ENCODE assay signal across 20 cellular contexts in genomic region chrX:71632923-71633657, GRCh38. TPM values are rescaled to one million over a fixed set of nuclear protein-coding genes. Genes with fewer than 3 reads are reported as not detected.
DNase-seq lines count a peak whose midpoint lies in the region; ATAC-seq, FAIRE-seq and TF ChIP-seq lines count a peak whose summit lies in the region.
"Had no signal": no experiment of that assay in that cellular context is flagged by ENCODE, and none has a peak within 500 bp of the region (broad histone marks: within the 10 kb centered on the region; RNA-seq: fewer than 3 reads in every experiment).

No MANE protein-coding gene starts in this region.

- ATAC-seq in HG03460 (IDR thresholded peaks at IDR 0.05; ENCODE audit: unreplicated experiment) (peak; percentile 45), GM12878 (peak; percentile 57)

- BruUV-seq in GM12878 (replicated peaks; lab: Mats Ljungman, UMichigan), result no TSS peak

- TF ChIP-seq POLR2A in GM12878 (IDR thresholded peaks at IDR 0.05; ENCODE audit: low read depth, low read length), result no peak

- H3K9ac ChIP-seq in GM12878 (ENCODE audit: control insufficient read depth, insufficient read depth, low read length), result no peak overlapping the region
- no peak overlapping the region for H3K9ac ChIP-seq in smooth muscle cell (ENCODE audit: low read depth)

- H3F3A ChIP-seq in smooth muscle cell (ENCODE audit: low read depth), result no peaks in the 10 kb centered on the region

- SMC1A ChIA-PET in GM12878 (lab: Charles Lee; ENCODE audit: uncharacterized antibody, unreplicated experiment), result interaction anchor here (1.0 to 8.9 kb wide), 3 partner anchors 12 to 69 kb away, joined by 3 to 119 read pairs (median 4); partner anchors contain the start of gene CXCR3

- RAD21 ChIA-PET in GM12878 (lab: Charles Lee; ENCODE audit: unreplicated experiment), result interaction anchor here (0.8 to 4.8 kb wide), 4 partner anchors 10 to 18 kb away, joined by 3 to 24 read pairs (median 6); partner anchors contain the start of gene CXCR3

- no peaks in the 10 kb centered on the region for H4K20me1 ChIP-seq in GM12878 (ENCODE audit: control insufficient read depth, insufficient read depth)
- no peaks in the 10 kb centered on the region for H4K20me1 ChIP-seq in smooth muscle cell (ENCODE audit: low read depth)

- H2AFZ ChIP-seq in GM12878 (ENCODE audit: control insufficient read depth, low read depth, low read length), result no peak overlapping the region; the same call in 1 of the 2 replicates
- H2AFZ ChIP-seq in smooth muscle cell (ENCODE audit: low read depth), result no peak overlapping the region

- CTCF ChIA-PET in GM12878 (lab: Yijun Ruan, JAX), result interaction anchor here (0.9 to 1.7 kb wide), 4 partner anchors 11 to 17 kb away, joined by 3 to 5 read pairs (median 4); partner anchors contain the start of gene CXCR3

- H3K4me1 ChIP-seq in GM12878 (ENCODE audit: control insufficient read depth, insufficient read depth, low read length), result peaks cover 34% of the 10 kb centered on the region
- no peaks in the 10 kb centered on the region for H3K4me1 ChIP-seq in tibial artery
- H3K4me1 ChIP-seq in smooth muscle cell (ENCODE audit: low read depth), result no peaks in the 10 kb centered on the region
- H3K4me1 ChIP-seq: prostate gland had no signal

- no peaks in the 10 kb centered on the region for H3K4me1 Mint-ChIP-seq in progenitor cell of endocrine pancreas (ENCODE audit: low read depth)

- H3K27me3 Mint-ChIP-seq in progenitor cell of endocrine pancreas, result no peaks in the 10 kb centered on the region

- DNase-seq in NCI-H748 (lab: John Stamatoyannopoulos, UW; ENCODE audit: unreplicated experiment) (peak; percentile 21), NCI-H748 treated with DMSO at 0.1 percent for 48 hours (lab: John Stamatoyannopoulos, UW) (no peak), GM12878 (ENCODE audit: low read depth, low spot score) (no peak), progenitor cell of endocrine pancreas (ENCODE audit: low spot score, unreplicated experiment) (no peak), tibial artery (no peak), HPDE6-E6E7 (ENCODE audit: extremely low spot score) (no peak), smooth muscle cell (lab: John Stamatoyannopoulos, UW; ENCODE audit: unreplicated experiment) (no peak)
- DNase-seq: activated CD4-positive, alpha-beta T cell treated with anti-CD3 and anti-CD28 coated beads for 48 hours; activated effector memory CD4-positive, alpha-beta T cell treated with Interleukin-2 at 50 U/mL for 16 hours; central memory CD4-positive, alpha-beta T cell; DMS 273 treated with DMSO at 0.1 percent for 48 hours; GOT3; stimulated activated CD4-positive, alpha-beta T cell treated with anti-CD3 and anti-CD28 coated beads, Interleukin-4, amount 100 ng/mL, for 4 hours; T-helper 1 cell had no signal

- no peak overlapping the region for H3K27ac Mint-ChIP-seq in progenitor cell of endocrine pancreas

- peak; percentile 41 for FAIRE-seq in GM12878 (lab: Jason Lieb, UNC)
- FAIRE-seq: A204.1 had no signal

- peaks cover 6% of the 10 kb centered on the region for H3K9me3 Mint-ChIP-seq in progenitor cell of endocrine pancreas (ENCODE audit: low read depth)

- TF ChIP-seq CTCF in GM12878 (IDR thresholded peaks at IDR 0.05 in 2 of 3, conservative IDR thresholded peaks at IDR 0.05 in 1 of 3; ENCODE audit: control insufficient read depth in 2 of 3, extremely low read depth in 1 of 3, insufficient read depth in 1 of 3, low read depth in 3 of 3, low read length in 3 of 3), result no peak
- no peak for TF ChIP-seq CTCF in progenitor cell of endocrine pancreas (IDR thresholded peaks at IDR 0.05; ENCODE audit: unreplicated experiment)
- TF ChIP-seq CTCF in tibial artery (IDR thresholded peaks at IDR 0.05), result no peak
- no peak for TF ChIP-seq CTCF in smooth muscle cell (IDR thresholded peaks at IDR 0.05; ENCODE audit: borderline replicate concordance, insufficient read depth, poor library complexity, severe bottlenecking)

- in situ Hi-C loops in GM12878 (cut with MboI), result no loop called here

- H3K36me3 ChIP-seq in GM12878 (ENCODE audit: control insufficient read depth in 2 of 2, insufficient read depth in 2 of 2, low read length in 1 of 2), result no peaks in the 10 kb centered on the region
- no peaks in the 10 kb centered on the region for H3K36me3 ChIP-seq in tibial artery
- no peaks in the 10 kb centered on the region for H3K36me3 ChIP-seq in smooth muscle cell (ENCODE audit: low read depth)
- H3K36me3 ChIP-seq: prostate gland had no signal

- H3K27me3 ChIP-seq in GM12878 (replicated peaks in 1 of 2; ENCODE audit: control insufficient read depth in 2 of 2, insufficient read depth in 2 of 2, low read length in 1 of 2) (no peaks in the 10 kb centered on the region), tibial artery (no peaks in the 10 kb centered on the region), smooth muscle cell (ENCODE audit: low read depth) (no peaks in the 10 kb centered on the region)

- no peak overlapping the region for H3K4me3 Mint-ChIP-seq in progenitor cell of endocrine pancreas (ENCODE audit: low read depth)

- WGBS in GM12878 (ENCODE audit: insufficient coverage, insufficient replicate concordance, low lambda C conversion rate, missing lambda C conversion rate), result 57% methylated on average over 10 of the region's 10 CpGs
- 77% methylated on average over 10 of the region's 10 CpGs for WGBS in smooth muscle cell (ENCODE audit: low lambda C conversion rate)

- H3K4me3 ChIP-seq in GM12878 (no peak overlapping the region), tibial artery (no peak overlapping the region), smooth muscle cell (no peak overlapping the region)
- H3K4me3 ChIP-seq: prostate gland had no signal

- H3K27ac ChIP-seq in GM12878 (ENCODE audit: control insufficient read depth, insufficient read depth) (0 out of 2 replicates have a peak overlapping the region, but pooled peaks have one; percentile 33), tibial artery (no peak overlapping the region), smooth muscle cell (ENCODE audit: low read depth) (no peak overlapping the region)
- H3K27ac ChIP-seq: prostate gland had no signal

- 0 out of 4 replicates have a peak, but pooled peaks of 1 of the 2 experiments have one; percentile 15 for TF ChIP-seq EP300 in GM12878 (IDR thresholded peaks at IDR 0.05; ENCODE audit: borderline replicate concordance in 1 of 2, control insufficient read depth in 1 of 2, low read depth in 2 of 2, low read length in 2 of 2)

- no peak for TF ChIP-seq RAD21 in GM12878 (IDR thresholded peaks at IDR 0.05; ENCODE audit: insufficient read depth, low read depth, low read length)

- H3K9me3 ChIP-seq in GM12878 (replicated peaks; ENCODE audit: control insufficient read depth, insufficient read depth, low read length) (no peaks in the 10 kb centered on the region), tibial artery (no peaks in the 10 kb centered on the region), smooth muscle cell (replicated peaks; ENCODE audit: low read depth) (no peaks in the 10 kb centered on the region)
- H3K9me3 ChIP-seq: prostate gland had no signal

- H3K4me2 ChIP-seq in GM12878 (ENCODE audit: control insufficient read depth, insufficient read depth) (no peak overlapping the region), smooth muscle cell (no peak overlapping the region)

- intact Hi-C loops in GM12878 (cut with micrococcal nuclease; ENCODE audit: unreplicated experiment) (loop anchor here (1.0 kb wide), 2 partner anchors 11 to 15 kb away; partner anchors contain the start of gene CXCR3), tibial artery (cut with DNase I; ENCODE audit: low total_unique reads) (no loop called here)

- H3K79me2 ChIP-seq in GM12878 (ENCODE audit: control insufficient read depth, insufficient read depth, low read length) (no peaks in the 10 kb centered on the region), smooth muscle cell (ENCODE audit: low read depth) (no peaks in the 10 kb centered on the region)

- POLR2A ChIA-PET in GM12878 (lab: Charles Lee), result interaction anchor here (2.5 to 3.1 kb wide), 2 partner anchors 11 to 15 kb away, joined by 10 to 17 read pairs; partner anchors contain the start of gene CXCR3

- no peaks in the 10 kb centered on the region for H3K36me3 Mint-ChIP-seq in progenitor cell of endocrine pancreas (ENCODE audit: insufficient read depth)

RNA-seq across cellular contexts. Expression of gene CXCR3, which starts 14.8 kb away (rescaled TPM):
- 7.8 and 8.0 TPM in 2 replicates for total RNA-seq in GM12878 (2013; cell fraction: nucleolus; rRNA removed)
- total RNA-seq in GM12878 (2014; rRNA removed), result 18.0 and 24.9 TPM in 2 replicates
- total RNA-seq in GM12878 (2014; rRNA removed; fragmentation: Illumina TruSeq; extraction: Trizol), result 4.5 and 6.8 TPM in 2 replicates
- 45.4 and 48.2 TPM in 2 replicates for total RNA-seq in GM12878 (2021)
- 20.9 TPM for polyA plus RNA-seq in GM12878 (2011; ENCODE audit: low read depth)
- 0.37 and 3.0 TPM in 2 replicates for polyA plus RNA-seq in GM12878 (2011; rRNA removed)
- 5.1 and 8.0 TPM in 2 replicates for polyA plus RNA-seq in GM12878 (2011; cell fraction: cytosol; rRNA removed)
- polyA plus RNA-seq in GM12878 (2011; cell fraction: nucleus; rRNA removed), result 12.0 and 20.8 TPM in 2 replicates
- 24.8 and 41.5 TPM in 2 replicates for polyA plus RNA-seq in GM12878 (2012)
- 1.7 and 11.7 TPM in 2 replicates for polyA plus RNA-seq in GM12878 (2014; fragmentation: Illumina TruSeq; extraction: Trizol)
- 1 to 10 TPM; 1.4 to 6.7 TPM for polyA plus RNA-seq in GM12878 (2014; fragmentation: Nextera tagmentation; extraction: Ambion mirVana)
- polyA plus RNA-seq in GM12878 (2014; rRNA removed), result 19.7 and 27.7 TPM in 2 replicates
- 10 to 100 TPM; 47.6 to 48.0 TPM for polyA plus RNA-seq in GM12878 (2016; fragmentation: Nextera tagmentation; extraction: Ambion mirVana)
- polyA minus RNA-seq in GM12878 (2011; rRNA and poly(A)+ RNA removed), result 3.9 and 8.1 TPM in 2 replicates
- polyA minus RNA-seq in GM12878 (2011; cell fraction: cytosol; rRNA and poly(A)+ RNA removed), result 7.7 and 10.4 TPM in 2 replicates
- polyA minus RNA-seq in GM12878 (2011; cell fraction: nucleus; rRNA and poly(A)+ RNA removed), result 12.7 and 27.5 TPM in 2 replicates
- not detected in 2 replicates for total RNA-seq in progenitor cell of endocrine pancreas
- total RNA-seq in smooth muscle cell, result not detected in 2 replicates
- polyA plus RNA-seq in smooth muscle cell, result 0.53 and 0.61 TPM in 2 replicates
- total RNA-seq: epithelial cell of proximal tubule, M059J, subcutaneous adipose tissue had no signal

RNA-seq across cellular contexts. Expression of gene GCNA, which starts 54.9 kb away (rescaled TPM):
- total RNA-seq in GM12878 (2013; cell fraction: nucleolus; rRNA removed), result 5.3 and 7.3 TPM in 2 replicates
- total RNA-seq in GM12878 (2014; rRNA removed) (0.62 and 1.8 TPM in 2 replicates), GM12878 (2014; rRNA removed; fragmentation: Illumina TruSeq; extraction: Trizol) (1.4 and 1.9 TPM in 2 replicates), GM12878 (2021) (1.0 and 1.3 TPM in 2 replicates), progenitor cell of endocrine pancreas (2.7 and 3.9 TPM in 2 replicates), smooth muscle cell (0.94 and 2.6 TPM in 2 replicates)
- 0.51 TPM for polyA plus RNA-seq in GM12878 (2011; ENCODE audit: low read depth)
- polyA plus RNA-seq in GM12878 (2011; rRNA removed) (1.3 and 2.1 TPM in 2 replicates), GM12878 (2014; fragmentation: Illumina TruSeq; extraction: Trizol) (1.6 and 2.8 TPM in 2 replicates), GM12878 (2014; fragmentation: Nextera tagmentation; extraction: Ambion mirVana) (1 to 10 TPM in 1 of 2 experiments, under 1 TPM in 1; 0.69 to 1.1 TPM), GM12878 (2014; rRNA removed) (0.81 and 1.4 TPM in 2 replicates), GM12878 (2016; fragmentation: Nextera tagmentation; extraction: Ambion mirVana) (under 1 TPM; 0.37 to 0.72 TPM), smooth muscle cell (0.51 and 1.1 TPM in 2 replicates)
- polyA plus RNA-seq in GM12878 (2011; cell fraction: cytosol; rRNA removed), result 0.51 and 0.53 TPM in 2 replicates
- 4.2 and 6.0 TPM in 2 replicates for polyA plus RNA-seq in GM12878 (2011; cell fraction: nucleus; rRNA removed)
- polyA plus RNA-seq in GM12878 (2012), result 0.58 and 1.4 TPM in 2 replicates
- polyA minus RNA-seq in GM12878 (2011; rRNA and poly(A)+ RNA removed), result 1.3 and 1.8 TPM in 2 replicates
- polyA minus RNA-seq in GM12878 (2011; cell fraction: cytosol; rRNA and poly(A)+ RNA removed), result not detected in 2 replicates
- 1.3 and 1.6 TPM in 2 replicates for polyA minus RNA-seq in GM12878 (2011; cell fraction: nucleus; rRNA and poly(A)+ RNA removed)
